Comparison of ENCODE assay signal across 8 cellular contexts in the genomic region with DNA sequence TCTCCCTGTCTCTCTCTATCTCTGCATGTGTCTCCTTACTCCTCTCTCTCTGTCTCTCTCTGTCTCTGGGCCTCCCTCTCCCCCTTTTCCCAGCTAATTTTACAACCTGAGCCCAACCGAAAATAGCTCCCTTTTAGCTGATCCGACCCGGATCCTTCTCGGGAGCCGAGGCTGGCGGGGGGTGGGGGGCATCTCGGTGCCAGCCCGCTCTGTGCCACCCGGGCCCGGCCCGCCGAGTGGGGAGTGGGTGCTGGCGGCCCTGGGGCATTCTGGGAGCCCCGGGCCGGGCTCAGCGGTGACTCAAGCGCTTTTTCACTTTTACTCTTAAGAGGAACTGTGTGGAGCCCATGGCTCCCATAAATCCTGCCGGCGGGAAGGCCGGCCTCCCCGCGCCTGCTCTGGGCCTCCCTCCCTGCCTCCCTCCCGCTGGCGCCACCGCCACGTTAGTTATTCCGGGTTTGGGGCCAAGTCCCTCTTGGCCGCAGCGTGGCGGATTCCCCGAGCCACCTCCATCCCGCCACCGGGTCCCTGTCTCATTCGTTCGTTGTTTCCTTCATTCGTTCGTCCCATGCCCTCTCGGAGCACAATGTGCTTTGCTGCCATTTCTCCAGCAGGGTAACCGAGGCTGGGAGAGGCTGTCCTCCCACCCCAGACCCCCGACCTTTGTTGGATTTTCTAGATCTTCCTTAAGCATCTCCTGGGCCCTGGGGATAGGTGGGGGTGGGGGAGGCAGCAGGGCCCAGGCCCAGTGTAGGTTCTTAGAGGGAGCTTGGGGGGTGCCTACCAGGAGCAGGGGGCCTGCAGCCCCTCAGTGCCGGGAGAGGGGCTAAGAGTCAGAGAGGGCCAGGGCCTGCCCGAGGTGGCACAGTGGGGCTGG. TPM values are rescaled to one million over a fixed set of nuclear protein-coding genes. Genes with fewer than 3 reads are reported as not detected.
A peak's percentile ranks its signal among the peaks of the same experiment; 100 is the strongest.
DNase-seq lines count a peak whose midpoint lies in the region; ATAC-seq, FAIRE-seq and TF ChIP-seq lines count a peak whose summit lies in the region.

No MANE protein-coding gene starts in this region.

- H3K9ac ChIP-seq in BLaER1 = peak overlapping the region; percentile 90
- no peak overlapping the region for H3K9ac ChIP-seq in HUES64 (ENCODE audit: low read depth, low read length)
- H3K9ac ChIP-seq in HepG2 (ENCODE audit: insufficient read depth, low read depth, low read length) = no peak overlapping the region

- H3K9me3 ChIP-seq in BLaER1 (no peaks in the 10 kb centered on the region), HUES64 (ENCODE audit: insufficient read depth, low read depth, low read length) (no peaks in the 10 kb centered on the region), HepG2 (ENCODE audit: low read length) (no peaks in the 10 kb centered on the region), OCI-LY7 (ENCODE audit: low read length) (no peaks in the 10 kb centered on the region)

- no peak for TF ChIP-seq RAD21 in HepG2 (CRISPR knock-in tag; IDR thresholded peaks at IDR 0.05)

- intact Hi-C loops in HepG2 (cut with micrococcal nuclease; ENCODE audit: unreplicated experiment) = no loop called here
- intact Hi-C loops in OCI-LY7 (cut with micrococcal nuclease; ENCODE audit: unreplicated experiment) = no loop called here

- H3K4me1 ChIP-seq in BLaER1 (peaks cover 82% of the 10 kb centered on the region), HUES64 (ENCODE audit: insufficient read depth, low read length) (no peaks in the 10 kb centered on the region; the same call in 1 of the 2 replicates), HepG2 (ENCODE audit: insufficient read depth, low read length) (peaks cover 37% of the 10 kb centered on the region), OCI-LY7 (ENCODE audit: insufficient read depth, low read length, poor library complexity, severe bottlenecking) (no peaks in the 10 kb centered on the region)

- no peak for TF ChIP-seq POLR2A in HepG2 (IDR thresholded peaks at IDR 0.05; ENCODE audit: insufficient read depth in 1 of 2, low read depth in 2 of 2, low read length in 2 of 2)

- in situ Hi-C loops in HepG2 (cut with HindIII; ENCODE audit: extremely low pct_ligation_motif_present, low pct_unique_long_range_greater_than_20kb) = no loop called here

- H4K20me1 ChIP-seq in BLaER1 (peaks cover 78% of the 10 kb centered on the region), HepG2 (ENCODE audit: insufficient read depth, low read length) (0 out of 2 replicates have a peak, but pooled peaks cover 3% of the 10 kb centered on the region), OCI-LY7 (ENCODE audit: insufficient read depth, low read length) (no peaks in the 10 kb centered on the region)

- BruUV-seq in HepG2 (replicated peaks; lab: Mats Ljungman, UMichigan) (no TSS peak), OCI-LY7 (replicated peaks; lab: Mats Ljungman, UMichigan) (no TSS peak)

- 3% methylated on average over 41 of the region's 42 CpGs for WGBS in HUES64
- 88% methylated on average over 33 of the region's 42 CpGs for WGBS in HepG2 (ENCODE audit: low lambda C conversion rate)

- H3K4me3 ChIP-seq in BLaER1 = peak overlapping the region; percentile 74
- H3K4me3 ChIP-seq in HUES64 (ENCODE audit: low read length) = peak overlapping the region; percentile 45
- peak overlapping the region; percentile 80 to 87 for H3K4me3 ChIP-seq in cardiac fibroblast (replicated peaks in 1 of 2; ENCODE audit: low read depth in 2 of 2, low read length in 2 of 2)
- H3K4me3 ChIP-seq in HepG2 (replicated peaks in 1 of 3; ENCODE audit: insufficient read depth in 1 of 3, low read depth in 2 of 3, low read length in 3 of 3) = no peak overlapping the region
- H3K4me3 ChIP-seq in OCI-LY7 (ENCODE audit: low read depth, low read length, poor library complexity, severe bottlenecking) = no peak overlapping the region

- H3K27me3 ChIP-seq in BLaER1 (no peaks in the 10 kb centered on the region), HUES64 (ENCODE audit: insufficient read depth, low read length) (peaks cover 95% of the 10 kb centered on the region), HepG2 (ENCODE audit: control insufficient read depth in 1 of 2, insufficient read depth in 2 of 2, low read length in 2 of 2) (no peaks in the 10 kb centered on the region)

- no peak for FAIRE-seq in HepG2 (lab: Jason Lieb, UNC)

- POLR2A ChIA-PET in HepG2 (lab: Yijun Ruan, JAX) = no interaction called here
- POLR2A ChIA-PET in OCI-LY7 (lab: Charles Lee) = no interaction called here

- ATAC-seq in HepG2 = no peak

- H3K36me3 ChIP-seq in BLaER1 (peaks cover 11% of the 10 kb centered on the region), HUES64 (ENCODE audit: insufficient read depth, low read length) (no peaks in the 10 kb centered on the region), HepG2 (replicated peaks in 1 of 2; ENCODE audit: control insufficient read depth in 1 of 2, insufficient read depth in 2 of 2, low read length in 2 of 2) (no peaks in the 10 kb centered on the region), OCI-LY7 (ENCODE audit: insufficient read depth, low read length) (no peaks in the 10 kb centered on the region)

- DNase-seq in cardiac fibroblast (ENCODE audit: low read depth in 2 of 2) (peak in 1 of 2 donors; percentile 49), HepG2 (ENCODE audit: low spot score) (no peak), NCI-H1105 treated with DMSO at 0.1 percent for 48 hours (lab: John Stamatoyannopoulos, UW) (no peak), SK-N-DZ (ENCODE audit: low spot score) (no peak), OCI-LY7 (ENCODE audit: low spot score) (no peak)

- CTCF ChIA-PET in HepG2 (lab: Yijun Ruan, JAX; ENCODE audit: low intra/inter-chr PET ratio, low total read pairs) (interaction anchor here (0.6 kb wide), 1 partner anchor 100 kb away, joined by 3 read pairs; no protein-coding TSS in a partner anchor), OCI-LY7 (lab: Charles Lee; ENCODE audit: unreplicated experiment) (no interaction called here)

- TF ChIP-seq CTCF in cardiac fibroblast (IDR thresholded peaks at IDR 0.05; ENCODE audit: low read depth, low read length) (no peak), HepG2 (CRISPR knock-in tag; IDR thresholded peaks at IDR 0.05) (no peak), OCI-LY7 (conservative IDR thresholded peaks at IDR 0.05; ENCODE audit: low read length) (no peak)

- TF ChIP-seq EP300 in HepG2 (IDR thresholded peaks at IDR 0.05; ENCODE audit: low read depth in 2 of 2, low read length in 2 of 2) (no peak), HepG2 (CRISPR knock-in tag; IDR thresholded peaks at IDR 0.05; ENCODE audit: borderline replicate concordance) (no peak)

- H3K4me2 ChIP-seq in BLaER1 = peak overlapping the region; percentile 96
- no peak overlapping the region for H3K4me2 ChIP-seq in HepG2 (ENCODE audit: low read depth, low read length)
- no peak overlapping the region for H3K4me2 ChIP-seq in OCI-LY7 (ENCODE audit: low read length)

- peaks cover 5% of the 10 kb centered on the region for H3K79me2 ChIP-seq in HepG2 (ENCODE audit: insufficient read depth, low read length)
- no peaks in the 10 kb centered on the region for H3K79me2 ChIP-seq in OCI-LY7 (ENCODE audit: insufficient read depth, low read depth, low read length)

- H3K27ac ChIP-seq in BLaER1 (peak overlapping the region; percentile 95), HUES64 (ENCODE audit: low read depth, low read length) (no peak overlapping the region), HepG2 (ENCODE audit: extremely low read length, insufficient read depth, low read length) (no peak overlapping the region), temporal lobe (ENCODE audit: low read depth, low read length) (peak overlapping the region; percentile 87), OCI-LY7 (ENCODE audit: low read depth, low read length, poor library complexity, severe bottlenecking) (no peak overlapping the region)

- no peak overlapping the region for H2AFZ ChIP-seq in HepG2 (ENCODE audit: low read length)
- no peak overlapping the region for H2AFZ ChIP-seq in OCI-LY7 (ENCODE audit: low read length)

- no peaks in the 10 kb centered on the region for H3K9me2 ChIP-seq in OCI-LY7 (ENCODE audit: insufficient read depth, low read length)

RNA-seq across cellular contexts. Expression of a gene that starts 3.2 kb away (rescaled TPM):
- polyA plus RNA-seq in HUES64 (2013, experiment 1 of 2) = 2.4 TPM
- polyA plus RNA-seq in HUES64 (2013, experiment 2 of 2) = 4.1 TPM
- total RNA-seq in HepG2 (2016; rRNA removed; fragmentation: Illumina TruSeq; extraction: Trizol) (2.5 and 2.9 TPM in 2 replicates), temporal lobe (7.1 TPM), OCI-LY7 (2022) (1.5 and 1.8 TPM in 2 replicates)
- 2.9 and 3.0 TPM in 2 replicates for total RNA-seq in HepG2 (2016; cell fraction: cytosol; rRNA removed; fragmentation: Illumina TruSeq; extraction: Trizol; ENCODE audit: low read depth)
- total RNA-seq in HepG2 (2016; cell fraction: insoluble cytoplasmic fraction; rRNA removed; fragmentation: Illumina TruSeq; extraction: Trizol) = 3.0 and 3.2 TPM in 2 replicates
- 2.5 and 2.9 TPM in 2 replicates for total RNA-seq in HepG2 (2016; cell fraction: membrane; rRNA removed; fragmentation: Illumina TruSeq; extraction: Trizol)
- total RNA-seq in HepG2 (2016; cell fraction: nucleus; rRNA removed; fragmentation: Illumina TruSeq; extraction: Trizol) = 3.8 and 5.6 TPM in 2 replicates
- polyA plus RNA-seq in HepG2 (2011; rRNA removed) = 1.3 and 1.6 TPM in 2 replicates
- 0.71 and 0.79 TPM in 2 replicates for polyA plus RNA-seq in HepG2 (2011; cell fraction: cytosol; rRNA removed)
- polyA plus RNA-seq in HepG2 (2011; cell fraction: nucleus; rRNA removed) = 5.1 and 8.1 TPM in 2 replicates
- polyA plus RNA-seq in HepG2 (2012) = 5.9 and 8.4 TPM in 2 replicates
- polyA plus RNA-seq in HepG2 (2016; cell fraction: cytosol; fragmentation: Illumina TruSeq; extraction: Trizol; ENCODE audit: low read depth) = 1.1 and 1.4 TPM in 2 replicates
- polyA plus RNA-seq in HepG2 (2016; cell fraction: insoluble cytoplasmic fraction; fragmentation: Illumina TruSeq; extraction: Trizol; ENCODE audit: low read depth) = 8.2 and 9.6 TPM in 2 replicates
- polyA plus RNA-seq in HepG2 (2016; cell fraction: membrane; fragmentation: Illumina TruSeq; extraction: Trizol; ENCODE audit: low read depth) = 4.6 and 4.8 TPM in 2 replicates
- 7.4 and 9.8 TPM in 2 replicates for polyA plus RNA-seq in HepG2 (2016; cell fraction: nucleus; fragmentation: Illumina TruSeq; extraction: Trizol; ENCODE audit: insufficient read depth, low read depth)
- polyA minus RNA-seq in HepG2 (2011; rRNA and poly(A)+ RNA removed; ENCODE audit: low replicate concordance) = 5.3 and 16.7 TPM in 2 replicates
- 5.2 and 5.4 TPM in 2 replicates for polyA minus RNA-seq in HepG2 (2011; cell fraction: cytosol; rRNA and poly(A)+ RNA removed)
- polyA minus RNA-seq in HepG2 (2011; cell fraction: nucleus; rRNA and poly(A)+ RNA removed) = 5.1 and 5.3 TPM in 2 replicates
- polyA plus RNA-seq in SK-N-DZ (2014; cell fraction: cytosol; rRNA removed) = 3.0 and 3.3 TPM in 2 replicates
- 1.5 and 2.7 TPM in 2 replicates for polyA plus RNA-seq in SK-N-DZ (2014; cell fraction: nucleus; rRNA removed)
- total RNA-seq in OCI-LY7 (2014; rRNA removed; shearing (Covaris generic)) = 1.0 and 1.7 TPM in 2 replicates

Comparison
In these comparisons a context has a peak if more than half of its experiments do, and no peak if none do; other contexts are left out.
1. H3K27ac ChIP-seq: peak in BLaER1 (single experiment) and temporal lobe (single experiment); none in HUES64 (single experiment), HepG2 (single experiment) and OCI-LY7 (single experiment).
2. H3K4me3 ChIP-seq: peak in BLaER1 (single experiment), HUES64 (single experiment) and cardiac fibroblast (2 of 2); none in HepG2 (0 of 3) and OCI-LY7 (single experiment).